Comparison of ENCODE assay signal across 9 cellular contexts in the genomic region with DNA sequence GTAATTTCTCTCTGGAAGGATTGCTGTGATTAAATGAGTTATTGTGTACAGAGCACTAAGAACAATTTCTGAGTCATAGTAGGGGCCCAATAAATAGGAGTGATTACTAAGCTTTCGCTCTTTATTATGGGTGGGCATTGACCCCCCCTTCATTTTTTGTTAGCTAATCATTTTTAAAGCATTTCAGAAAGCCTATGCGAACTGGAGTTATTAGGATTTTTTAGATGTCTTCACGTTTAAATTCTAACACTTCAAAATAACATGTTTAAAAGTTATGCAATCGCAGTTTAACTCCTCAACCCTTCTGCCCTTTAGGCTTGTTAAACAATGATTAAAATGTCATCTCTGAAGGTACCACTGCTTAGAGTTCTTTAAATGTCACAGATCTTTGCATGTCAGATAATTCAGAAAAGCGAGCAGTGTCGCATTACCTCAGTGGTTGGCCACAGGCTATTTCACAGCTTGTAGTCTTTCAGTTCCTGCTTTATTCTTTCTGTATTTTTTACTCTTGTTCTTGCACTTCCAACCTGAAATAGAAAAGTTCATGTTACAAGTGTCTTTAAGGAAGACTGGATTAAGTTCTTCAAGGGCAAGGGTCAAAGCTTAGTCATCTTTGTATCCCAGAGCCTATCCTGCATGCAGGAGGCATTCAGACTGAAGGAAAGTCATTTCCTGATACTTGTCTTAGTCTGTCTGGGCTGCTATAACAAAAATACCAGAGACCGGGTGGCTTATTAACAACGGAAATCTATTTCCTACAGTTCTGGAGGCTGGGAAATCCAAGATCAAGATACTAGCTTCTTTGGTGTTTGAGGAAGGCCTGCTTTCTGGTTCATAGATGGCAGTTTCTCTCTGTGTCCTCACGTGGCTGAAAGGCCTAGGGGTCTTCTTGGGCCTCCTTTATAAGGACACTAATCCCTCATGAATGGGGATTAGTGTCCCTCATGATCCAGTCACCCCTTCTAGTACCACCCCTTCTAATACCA.
DNase-seq lines count a peak whose midpoint lies in the region; ATAC-seq and TF ChIP-seq lines count a peak whose summit lies in the region.
"Had no signal": no experiment of that assay in that cellular context is flagged by ENCODE, and none has a peak within 500 bp of the region (broad histone marks: within the 10 kb centered on the region; RNA-seq: fewer than 3 reads in every experiment).

No MANE protein-coding gene starts in this region.

- intact Hi-C loops in posterior vena cava (cut with DNase I) = no loop called here

- DNase-seq in EL (peak; percentile 87), dedifferentiated amniotic fluid mesenchymal stem cell (ENCODE audit: extremely low spot score) (peak; percentile 43), osteocyte (ENCODE audit: extremely low spot score, unreplicated experiment) (no peak), posterior vena cava (ENCODE audit: low spot score) (no peak), SHP77 (lab: John Stamatoyannopoulos, UW) (no peak)
- no peak for DNase-seq in activated CD4-positive, CD25-positive, alpha-beta regulatory T cell treated with anti-CD3 and anti-CD28 coated beads, Interleukin-2, amount 50 U/mL, for 72 hours
- DNase-seq: left cardiac atrium had no signal

- no peaks in the 10 kb centered on the region for H3K9me3 Mint-ChIP-seq in osteocyte (ENCODE audit: unreplicated experiment)

- H3K27me3 Mint-ChIP-seq in osteocyte (ENCODE audit: unreplicated experiment) = no peaks in the 10 kb centered on the region

- H3K27ac Mint-ChIP-seq in osteocyte (ENCODE audit: unreplicated experiment) = peak overlapping the region; percentile 93

- TF ChIP-seq CTCF in osteocyte (IDR thresholded peaks at IDR 0.05) = no peak

- ATAC-seq in GM21515 (IDR thresholded peaks at IDR 0.05; ENCODE audit: unreplicated experiment) (peak; percentile 79), HG03571 (IDR thresholded peaks at IDR 0.05; ENCODE audit: unreplicated experiment) (peak; percentile 80)

- H3K4me1 Mint-ChIP-seq in osteocyte (ENCODE audit: unreplicated experiment) = peaks cover 64% of the 10 kb centered on the region

- peak overlapping the region; percentile 7 for H3K4me3 Mint-ChIP-seq in osteocyte (ENCODE audit: unreplicated experiment)

- H3K36me3 Mint-ChIP-seq in osteocyte (ENCODE audit: unreplicated experiment) = peaks cover 26% of the 10 kb centered on the region

Comparison
In these comparisons a context has a peak if more than half of its experiments do, and no peak if none do; other contexts are left out.
1. DNase-seq: peak in EL (single experiment) and dedifferentiated amniotic fluid mesenchymal stem cell (single experiment); none in osteocyte (single experiment), activated CD4-positive, CD25-positive, alpha-beta regulatory T cell treated with anti-CD3 and anti-CD28 coated beads, Interleukin-2, amount 50 U/mL, for 72 hours (single experiment), posterior vena cava (single experiment) and SHP77 (0 of 2).